In the genomic region with DNA sequence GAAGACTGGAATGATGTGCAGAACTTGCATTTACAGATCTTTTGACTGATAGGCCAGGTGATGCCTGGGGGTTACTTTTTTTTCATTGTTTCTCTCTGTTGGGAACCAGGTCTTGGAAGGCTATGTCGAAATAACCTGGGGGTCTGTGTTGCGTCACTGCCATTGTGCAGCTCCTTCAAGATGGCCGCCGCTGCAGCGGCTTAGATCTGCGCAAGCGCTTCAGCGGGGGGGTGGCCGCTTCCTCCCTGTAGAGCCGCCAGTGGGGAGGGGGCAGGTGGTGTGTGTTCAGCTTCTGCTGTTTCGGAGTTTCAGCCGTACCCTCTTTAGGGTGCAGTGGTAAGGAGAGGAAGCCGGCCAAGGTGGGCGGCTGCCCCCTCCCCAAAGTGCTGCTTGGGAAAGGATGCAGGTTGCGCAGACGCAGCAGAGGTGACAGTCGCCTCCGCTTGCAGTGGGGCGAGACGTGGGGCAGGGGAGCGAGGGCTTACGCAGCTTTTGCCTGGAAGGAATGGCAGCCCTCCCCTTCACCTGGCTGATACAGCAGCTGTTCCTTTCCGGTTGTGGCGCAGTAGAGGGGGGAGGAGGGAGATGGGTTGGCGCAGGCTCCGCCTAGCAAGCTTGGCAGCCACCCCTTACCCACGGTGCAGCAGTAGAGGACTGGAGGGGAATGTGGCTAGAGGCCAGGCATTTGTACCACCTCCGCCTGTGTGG, we compare ENCODE assay signal across 8 cellular contexts. TPM values are rescaled to one million over a fixed set of nuclear protein-coding genes. Genes with fewer than 3 reads are reported as not detected.
DNase-seq lines count a peak whose midpoint lies in the region; ATAC-seq, FAIRE-seq and TF ChIP-seq lines count a peak whose summit lies in the region.

No MANE protein-coding gene starts in this region.

- peak; percentile 70 for FAIRE-seq in GM12892 (lab: Jason Lieb, UNC)

- TF ChIP-seq CTCF in choroid plexus epithelial cell (conservative IDR thresholded peaks at IDR 0.05; ENCODE audit: low read depth, low read length), result no peak

- peak; percentile 29 for DNase-seq in GM12892 (ENCODE audit: insufficient read length)
- peak; percentile 85 for DNase-seq in NCI-H2029 (lab: John Stamatoyannopoulos, UW)
- DNase-seq in activated CD4-positive, alpha-beta T cell treated with anti-CD3 and anti-CD28 coated beads for 24 hours (ENCODE audit: low read depth in 2 of 2), result peak; percentile 18 to 46
- DNase-seq in choroid plexus epithelial cell (ENCODE audit: low read depth), result peak; percentile 74
- peak in 3 of 4 experiments; percentile 20 to 64 (median 63) for DNase-seq in stimulated activated CD4-positive, alpha-beta T cell treated with anti-CD3 and anti-CD28 coated beads, Interleukin-1b, Interleukin-23, amount 100 ng/mL, for 24 hours (ENCODE audit: low read depth in 4 of 4, low spot score in 1 of 4)
- no peak for DNase-seq in NOMO-1 (lab: John Stamatoyannopoulos, UW; ENCODE audit: unreplicated experiment in 2 of 2)

- ATAC-seq in HG02852 (IDR thresholded peaks at IDR 0.05; ENCODE audit: unreplicated experiment), result peak; percentile 73

- TF ChIP-seq POLR2A in GM12892 (IDR thresholded peaks at IDR 0.05; ENCODE audit: low read depth, low read length), result peak; percentile 67; the same call in 1 of the 2 replicates

- H3K27ac ChIP-seq in layer of hippocampus (ENCODE audit: low read depth, low read length), result peak overlapping the region; percentile 87

- peak overlapping the region; percentile 70 for H3K4me3 ChIP-seq in choroid plexus epithelial cell (ENCODE audit: low read depth, low read length)

- no peaks in the 10 kb centered on the region for H3K27me3 ChIP-seq in layer of hippocampus (ENCODE audit: control insufficient read depth, insufficient read depth, low read length)

RNA-seq across cellular contexts. Expression of a gene that starts 1.5 kb away (rescaled TPM):
- 39.1 TPM for polyA plus RNA-seq in GM12892 (2012; ENCODE audit: missing spikeins)

RNA-seq across cellular contexts. Expression of a gene that starts 1.5 kb away (rescaled TPM):
- polyA plus RNA-seq in GM12892 (2012; ENCODE audit: missing spikeins), result 27.1 TPM

Comparison
In these comparisons a context has a peak if more than half of its experiments do, and no peak if none do; other contexts are left out.
1. DNase-seq: peak in GM12892 (single experiment), NCI-H2029 (single experiment), activated CD4-positive, alpha-beta T cell treated with anti-CD3 and anti-CD28 coated beads for 24 hours (2 of 2), choroid plexus epithelial cell (single experiment) and stimulated activated CD4-positive, alpha-beta T cell treated with anti-CD3 and anti-CD28 coated beads, Interleukin-1b, Interleukin-23, amount 100 ng/mL, for 24 hours (3 of 4); none in NOMO-1 (0 of 2).